18 cellular contexts compared by ENCODE assay signal in the genomic region with DNA sequence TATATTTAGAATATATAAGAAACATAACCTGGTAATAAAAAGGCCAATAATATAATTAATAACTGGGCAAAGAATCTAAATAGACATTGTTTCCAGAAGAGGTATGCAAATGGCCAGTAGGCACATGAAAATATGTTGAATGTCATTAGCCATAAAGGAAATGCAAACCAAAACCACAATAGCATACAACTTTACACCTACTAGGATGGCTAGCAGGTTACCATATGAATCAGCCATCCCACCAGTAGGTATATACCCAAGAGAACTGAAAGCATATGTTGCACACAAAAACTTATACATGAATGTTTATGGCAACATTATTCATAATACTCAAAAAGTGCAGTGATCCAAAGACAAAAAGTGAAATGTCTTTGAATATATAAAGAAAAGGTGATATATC. TPM values are rescaled to one million over a fixed set of nuclear protein-coding genes. Genes with fewer than 3 reads are reported as not detected.
DNase-seq lines count a peak whose midpoint lies in the region; ATAC-seq, FAIRE-seq and TF ChIP-seq lines count a peak whose summit lies in the region.
"Had no signal": no experiment of that assay in that cellular context is flagged by ENCODE, and none has a peak within 500 bp of the region (broad histone marks: within the 10 kb centered on the region; RNA-seq: fewer than 3 reads in every experiment).

No MANE protein-coding gene starts in this region.

- TF ChIP-seq CTCF in GM20000 (IDR thresholded peaks at IDR 0.05; ENCODE audit: extremely low read depth, missing control alignments) (no peak), breast epithelium (IDR thresholded peaks at IDR 0.05) (no peak)

- no peak overlapping the region for H3K18ac ChIP-seq in mesenchymal stem cell (ENCODE audit: low read depth in 1 of 2, low read length in 2 of 2)

- H2BK5ac ChIP-seq in mesenchymal stem cell (ENCODE audit: low read depth, low read length, poor library complexity, severe bottlenecking), result no peak overlapping the region

- intact Hi-C loops in breast epithelium (cut with DNase I; ENCODE audit: low total_unique reads), result no loop called here

- no peak overlapping the region for H2AFZ ChIP-seq in mesenchymal stem cell (ENCODE audit: low read depth, low read length)

- H3K4me2 ChIP-seq in mesenchymal stem cell (ENCODE audit: low read length, poor library complexity, severe bottlenecking), result no peak overlapping the region

- no peak overlapping the region for H3K9ac ChIP-seq in mesenchymal stem cell (ENCODE audit: low read length)

- no peaks in the 10 kb centered on the region for H3K79me1 ChIP-seq in mesenchymal stem cell (replicated peaks; ENCODE audit: low read length, poor library complexity, severe bottlenecking)

- H3K27me3 ChIP-seq in mesenchymal stem cell (ENCODE audit: control insufficient read depth in 1 of 2, insufficient read depth in 1 of 2, low read length in 2 of 2) (no peaks in the 10 kb centered on the region), breast epithelium (no peaks in the 10 kb centered on the region)
- H3K27me3 ChIP-seq: right lobe of liver had no signal

- peak; percentile 95 for ATAC-seq in HG02885 (IDR thresholded peaks at IDR 0.05; ENCODE audit: poor library complexity, unreplicated experiment)
- peak; percentile 76 for ATAC-seq in HG03558 (IDR thresholded peaks at IDR 0.05; ENCODE audit: extremely low read depth, unreplicated experiment)
- ATAC-seq: right lobe of liver had no signal

- no peak overlapping the region for H2AK5ac ChIP-seq in mesenchymal stem cell (ENCODE audit: low read length, severe bottlenecking)

- H3K27ac ChIP-seq in mesenchymal stem cell (ENCODE audit: low read length, poor library complexity, severe bottlenecking), result no peak overlapping the region
- no peak overlapping the region for H3K27ac ChIP-seq in breast epithelium
- H3K27ac ChIP-seq: right lobe of liver had no signal

- no peak overlapping the region for H2BK12ac ChIP-seq in mesenchymal stem cell (ENCODE audit: low read length in 2 of 2)

- H3K9me3 ChIP-seq in mesenchymal stem cell (ENCODE audit: control insufficient read depth, low read length), result no peaks in the 10 kb centered on the region
- H3K9me3 ChIP-seq in breast epithelium, result no peaks in the 10 kb centered on the region
- H3K9me3 ChIP-seq: right lobe of liver had no signal

- H4K8ac ChIP-seq in mesenchymal stem cell (ENCODE audit: low read length), result no peak overlapping the region

- H2BK120ac ChIP-seq in mesenchymal stem cell (ENCODE audit: low read depth, low read length), result no peak overlapping the region

- H3K36me3 ChIP-seq in mesenchymal stem cell (ENCODE audit: control insufficient read depth in 1 of 2, insufficient read depth in 2 of 2, low read depth in 1 of 2, low read length in 2 of 2) (no peaks in the 10 kb centered on the region), breast epithelium (no peaks in the 10 kb centered on the region)
- H3K36me3 ChIP-seq: right lobe of liver had no signal

- no peaks in the 10 kb centered on the region for H3K4me1 ChIP-seq in mesenchymal stem cell (ENCODE audit: control insufficient read depth, insufficient read depth, low read depth, low read length)
- no peaks in the 10 kb centered on the region for H3K4me1 ChIP-seq in breast epithelium
- H3K4me1 ChIP-seq: right lobe of liver had no signal

- FAIRE-seq in GM18507 (lab: Jason Lieb, UNC), result peak; percentile 73
- FAIRE-seq: H1, islet of Langerhans had no signal

- DNase-seq in GM18507 (ENCODE audit: extremely low spot score, insufficient read length, low read depth) (no peak), GM20000 (ENCODE audit: low spot score) (peak; percentile 17), NCI-H345 treated with DMSO at 0.1 percent for 48 hours (lab: John Stamatoyannopoulos, UW; ENCODE audit: unreplicated experiment) (no peak), mesenchymal stem cell (no peak), NCI-H82 (lab: John Stamatoyannopoulos, UW) (no peak), breast epithelium (ENCODE audit: low spot score in 2 of 2) (no peak)
- DNase-seq: dermis blood vessel endothelial cell, KBM-7, right lobe of liver, RPMI8226, T1000 had no signal

- TF ChIP-seq POLR2A in breast epithelium (IDR thresholded peaks at IDR 0.05), result no peak

- H3K14ac ChIP-seq in mesenchymal stem cell (ENCODE audit: low read length in 2 of 2), result no peak overlapping the region

- no peak overlapping the region for H4K91ac ChIP-seq in mesenchymal stem cell (ENCODE audit: low read length)

- no peak overlapping the region for H3K4me3 ChIP-seq in mesenchymal stem cell (ENCODE audit: insufficient read depth in 1 of 2, low read depth in 1 of 2, low read length in 2 of 2)
- no peak overlapping the region for H3K4me3 ChIP-seq in breast epithelium
- H3K4me3 ChIP-seq: right lobe of liver had no signal

- H3K4ac ChIP-seq in mesenchymal stem cell (ENCODE audit: low read depth in 1 of 2, low read length in 2 of 2), result no peak overlapping the region

- no peak overlapping the region for H3K23ac ChIP-seq in mesenchymal stem cell (ENCODE audit: low read length in 2 of 2)

- H2BK15ac ChIP-seq in mesenchymal stem cell (ENCODE audit: low read depth, poor library complexity, severe bottlenecking), result no peak overlapping the region

RNA-seq across cellular contexts. Expression of gene OR2D2, which starts 2.7 kb away (rescaled TPM):
- not detected for polyA plus RNA-seq in mesenchymal stem cell (2013, experiment 1 of 2)
- not detected for polyA plus RNA-seq in mesenchymal stem cell (2013, experiment 2 of 2)
- under 1 TPM in 2 of 3 donors, not detected in 1; 0.44 to 0.66 TPM for total RNA-seq in breast epithelium
- total RNA-seq: activated CD8-positive, alpha-beta memory T cell treated with anti-CD3 and anti-CD28 coated beads for 36 hours; Daoy; H1; right lobe of liver had no signal

RNA-seq across cellular contexts. Expression of gene OR10A4, which starts 18.6 kb away (rescaled TPM):
- not detected for polyA plus RNA-seq in mesenchymal stem cell (2013, experiment 1 of 2)
- polyA plus RNA-seq in mesenchymal stem cell (2013, experiment 2 of 2), result not detected
- total RNA-seq in breast epithelium, result not detected
- total RNA-seq: activated CD8-positive, alpha-beta memory T cell treated with anti-CD3 and anti-CD28 coated beads for 36 hours; Daoy; dermis blood vessel endothelial cell; fibroblast of villous mesenchyme; H1; right lobe of liver had no signal
- polyA plus RNA-seq: H1 had no signal

RNA-seq across cellular contexts. Expression of gene OR2D3, which starts 25.8 kb away (rescaled TPM):
- not detected for polyA plus RNA-seq in mesenchymal stem cell (2013, experiment 1 of 2)
- polyA plus RNA-seq in mesenchymal stem cell (2013, experiment 2 of 2), result not detected
- not detected for total RNA-seq in breast epithelium
- total RNA-seq: activated CD8-positive, alpha-beta memory T cell treated with anti-CD3 and anti-CD28 coated beads for 36 hours; Daoy; dermis blood vessel endothelial cell; fibroblast of villous mesenchyme; H1; right lobe of liver had no signal
- polyA plus RNA-seq: H1 had no signal

RNA-seq across cellular contexts. Expression of gene ZNF215, which starts 31.2 kb away (rescaled TPM):
- 1.7 TPM for polyA plus RNA-seq in mesenchymal stem cell (2013, experiment 1 of 2)
- polyA plus RNA-seq in mesenchymal stem cell (2013, experiment 2 of 2), result 1.6 TPM
- 1 to 10 TPM in 2 of 3 donors, under 1 TPM in 1; 0.80 to 3.6 (median 2.3) TPM for total RNA-seq in breast epithelium

RNA-seq across cellular contexts. Expression of gene OR10A2, which starts 32.2 kb away (rescaled TPM):
- polyA plus RNA-seq in mesenchymal stem cell (2013, experiment 1 of 2), result not detected
- polyA plus RNA-seq in mesenchymal stem cell (2013, experiment 2 of 2), result not detected
- total RNA-seq in breast epithelium, result not detected
- total RNA-seq: activated CD8-positive, alpha-beta memory T cell treated with anti-CD3 and anti-CD28 coated beads for 36 hours; Daoy; dermis blood vessel endothelial cell; fibroblast of villous mesenchyme; H1; right lobe of liver had no signal
- polyA plus RNA-seq: H1 had no signal
